Comparison of ENCODE assay signal across 8 cellular contexts in genomic region chr6:31658983-31659648, GRCh38. TPM values are rescaled to one million over a fixed set of nuclear protein-coding genes. Genes with fewer than 3 reads are reported as not detected.
A peak's percentile ranks its signal among the peaks of the same experiment; 100 is the strongest.
DNase-seq lines count a peak whose midpoint lies in the region; ATAC-seq and TF ChIP-seq lines count a peak whose summit lies in the region.

No MANE protein-coding gene starts in this region.

- POLR2A ChIA-PET in activated CD8-positive, alpha-beta T cell treated with anti-CD3 and anti-CD28 coated beads, Interleukin-2, amount 10 ng/mL, durations not matched to agents 7 days and 5 days (lab: Charles Lee): interaction anchor here (1.5 kb wide), 1 partner anchor 79 kb away, joined by 5 read pairs; no protein-coding TSS in a partner anchor

- peak overlapping the region; percentile 83; the same call in 1 of the 2 replicates for H3K27ac Mint-ChIP-seq in HFFc6
- H3K27ac Mint-ChIP-seq in activated CD8-positive, alpha-beta T cell treated with anti-CD3 and anti-CD28 coated beads, Interleukin-2, amount 10 ng/mL, durations not matched to agents 7 days and 5 days: peak overlapping the region; percentile 88
- H3K27ac Mint-ChIP-seq in stimulated activated effector memory CD8-positive, alpha-beta T cell treated with anti-CD3 and anti-CD28 coated beads, Interleukin-12 subunit alpha, Interleukin-12 subunit beta, amount 100 ng/mL, for 72 hours: peak overlapping the region; percentile 94

- no peaks in the 10 kb centered on the region for H3K9me3 Mint-ChIP-seq in HFFc6
- no peaks in the 10 kb centered on the region for H3K9me3 Mint-ChIP-seq in activated CD8-positive, alpha-beta T cell treated with anti-CD3 and anti-CD28 coated beads, Interleukin-2, amount 10 ng/mL, durations not matched to agents 7 days and 5 days (ENCODE audit: insufficient read depth)
- no peaks in the 10 kb centered on the region for H3K9me3 Mint-ChIP-seq in stimulated activated effector memory CD8-positive, alpha-beta T cell treated with anti-CD3 and anti-CD28 coated beads, Interleukin-12 subunit alpha, Interleukin-12 subunit beta, amount 100 ng/mL, for 72 hours

- DNase-seq in HFFc6 (no peak), GM13977 (ENCODE audit: low spot score) (no peak), NCI-H2029 (lab: John Stamatoyannopoulos, UW) (no peak)
- DNase-seq in activated CD8-positive, alpha-beta T cell treated with anti-CD3 and anti-CD28 coated beads, Interleukin-2, amount 10 ng/mL, durations not matched to agents 7 days and 5 days: no peak
- no peak for DNase-seq in stimulated activated effector memory CD8-positive, alpha-beta T cell treated with anti-CD3 and anti-CD28 coated beads, Interleukin-12 subunit alpha, Interleukin-12 subunit beta, amount 100 ng/mL, for 72 hours (ENCODE audit: low spot score in 2 of 2)
- DNase-seq in activated effector memory CD4-positive, alpha-beta T cell treated with Interleukin-2 at 50 U/mL for 16 hours: no peak

- no peaks in the 10 kb centered on the region for H3K9me3 ChIP-seq in iPS-18c (ENCODE audit: control insufficient read depth, insufficient read depth, low read length)

- CTCF ChIA-PET in activated CD8-positive, alpha-beta T cell treated with anti-CD3 and anti-CD28 coated beads, Interleukin-2, amount 10 ng/mL, durations not matched to agents 7 days and 5 days (lab: Charles Lee): no interaction called here

- no peak for ATAC-seq in activated CD8-positive, alpha-beta T cell treated with anti-CD3 and anti-CD28 coated beads, Interleukin-2, amount 10 ng/mL, durations not matched to agents 7 days and 5 days
- ATAC-seq in stimulated activated effector memory CD8-positive, alpha-beta T cell treated with anti-CD3 and anti-CD28 coated beads, Interleukin-12 subunit alpha, Interleukin-12 subunit beta, amount 100 ng/mL, for 72 hours: no peak
- no peak for ATAC-seq in GM21390 (IDR thresholded peaks at IDR 0.05; ENCODE audit: unreplicated experiment)

- in situ Hi-C loops in GM13977 (cut with MboI; ENCODE audit: low pct_unique_long_range_greater_than_20kb, low sequenced_read_pairs, unreplicated experiment): no loop called here

- H3K4me1 Mint-ChIP-seq in HFFc6 (ENCODE audit: low read depth): peaks cover 60% of the 10 kb centered on the region
- H3K4me1 Mint-ChIP-seq in activated CD8-positive, alpha-beta T cell treated with anti-CD3 and anti-CD28 coated beads, Interleukin-2, amount 10 ng/mL, durations not matched to agents 7 days and 5 days (ENCODE audit: low read depth): peaks cover 85% of the 10 kb centered on the region
- peaks cover 78% of the 10 kb centered on the region for H3K4me1 Mint-ChIP-seq in stimulated activated effector memory CD8-positive, alpha-beta T cell treated with anti-CD3 and anti-CD28 coated beads, Interleukin-12 subunit alpha, Interleukin-12 subunit beta, amount 100 ng/mL, for 72 hours

- H3K36me3 Mint-ChIP-seq in HFFc6 (ENCODE audit: low read depth): peaks cover 45% of the 10 kb centered on the region
- H3K36me3 Mint-ChIP-seq in activated CD8-positive, alpha-beta T cell treated with anti-CD3 and anti-CD28 coated beads, Interleukin-2, amount 10 ng/mL, durations not matched to agents 7 days and 5 days (ENCODE audit: low read depth): peaks cover 80% of the 10 kb centered on the region
- H3K36me3 Mint-ChIP-seq in stimulated activated effector memory CD8-positive, alpha-beta T cell treated with anti-CD3 and anti-CD28 coated beads, Interleukin-12 subunit alpha, Interleukin-12 subunit beta, amount 100 ng/mL, for 72 hours: peaks cover 91% of the 10 kb centered on the region

- peak overlapping the region; percentile 88; the same call in 1 of the 2 replicates for H3K4me3 ChIP-seq in iPS-18c (ENCODE audit: insufficient read depth, low read depth, low read length)

- TF ChIP-seq CTCF in HFFc6 (IDR thresholded peaks at IDR 0.05): no peak
- TF ChIP-seq CTCF in GM13977 (IDR thresholded peaks at IDR 0.05; ENCODE audit: extremely low read depth, insufficient read depth, missing control alignments): no peak

- no peaks in the 10 kb centered on the region; the same call in 1 of the 2 replicates for H3K27me3 Mint-ChIP-seq in HFFc6 (ENCODE audit: insufficient read depth)
- H3K27me3 Mint-ChIP-seq in activated CD8-positive, alpha-beta T cell treated with anti-CD3 and anti-CD28 coated beads, Interleukin-2, amount 10 ng/mL, durations not matched to agents 7 days and 5 days (ENCODE audit: low read depth): no peaks in the 10 kb centered on the region

- peak overlapping the region; percentile 96 for H3K4me3 Mint-ChIP-seq in HFFc6
- peak overlapping the region; percentile 91 for H3K4me3 Mint-ChIP-seq in activated CD8-positive, alpha-beta T cell treated with anti-CD3 and anti-CD28 coated beads, Interleukin-2, amount 10 ng/mL, durations not matched to agents 7 days and 5 days
- peak overlapping the region; percentile 95 for H3K4me3 Mint-ChIP-seq in stimulated activated effector memory CD8-positive, alpha-beta T cell treated with anti-CD3 and anti-CD28 coated beads, Interleukin-12 subunit alpha, Interleukin-12 subunit beta, amount 100 ng/mL, for 72 hours

RNA-seq across cellular contexts. Expression of gene C6orf47, which starts 1.5 kb away (rescaled TPM):
- 10 to 100 TPM; 13.4 to 16.2 (median 14.9) TPM for total RNA-seq in HFFc6 (2021; fragmentation: NEBNext Ultra II Directional; extraction: Animal tissue kit (Norgen Biotek cat#: 25700))
- total RNA-seq in activated CD8-positive, alpha-beta T cell treated with anti-CD3 and anti-CD28 coated beads, Interleukin-2, amount 10 ng/mL, durations not matched to agents 7 days and 5 days: 10 to 100 TPM; 22.5 to 23.8 TPM

RNA-seq across cellular contexts. Expression of gene APOM, which starts 3.4 kb away (rescaled TPM):
- 1 to 10 TPM; 2.4 to 4.3 (median 2.8) TPM for total RNA-seq in HFFc6 (2021; fragmentation: NEBNext Ultra II Directional; extraction: Animal tissue kit (Norgen Biotek cat#: 25700))
- total RNA-seq in activated CD8-positive, alpha-beta T cell treated with anti-CD3 and anti-CD28 coated beads, Interleukin-2, amount 10 ng/mL, durations not matched to agents 7 days and 5 days: 1 to 10 TPM; 3.2 to 5.1 TPM

RNA-seq across cellular contexts. Expression of gene GPANK1, which starts 5.7 kb away (rescaled TPM):
- 10 to 100 TPM; 11.6 to 14.9 (median 13.0) TPM for total RNA-seq in HFFc6 (2021; fragmentation: NEBNext Ultra II Directional; extraction: Animal tissue kit (Norgen Biotek cat#: 25700))
- 10 to 100 TPM; 29.0 to 34.7 TPM for total RNA-seq in activated CD8-positive, alpha-beta T cell treated with anti-CD3 and anti-CD28 coated beads, Interleukin-2, amount 10 ng/mL, durations not matched to agents 7 days and 5 days

RNA-seq across cellular contexts. Expression of gene BAG6, which starts 6.7 kb away (rescaled TPM):
- total RNA-seq in HFFc6 (2021; fragmentation: NEBNext Ultra II Directional; extraction: Animal tissue kit (Norgen Biotek cat#: 25700)): 100 to 1,000 TPM; 247 to 273 (median 262) TPM
- 100 to 1,000 TPM; 259 to 267 TPM for total RNA-seq in activated CD8-positive, alpha-beta T cell treated with anti-CD3 and anti-CD28 coated beads, Interleukin-2, amount 10 ng/mL, durations not matched to agents 7 days and 5 days

RNA-seq across cellular contexts. Expression of gene CSNK2B, which starts 6.8 kb away (rescaled TPM):
- 100 to 1,000 TPM; 200 to 255 (median 225) TPM for total RNA-seq in HFFc6 (2021; fragmentation: NEBNext Ultra II Directional; extraction: Animal tissue kit (Norgen Biotek cat#: 25700))
- total RNA-seq in activated CD8-positive, alpha-beta T cell treated with anti-CD3 and anti-CD28 coated beads, Interleukin-2, amount 10 ng/mL, durations not matched to agents 7 days and 5 days: 100 to 1,000 TPM; 233 to 250 TPM
